In the genomic region with DNA sequence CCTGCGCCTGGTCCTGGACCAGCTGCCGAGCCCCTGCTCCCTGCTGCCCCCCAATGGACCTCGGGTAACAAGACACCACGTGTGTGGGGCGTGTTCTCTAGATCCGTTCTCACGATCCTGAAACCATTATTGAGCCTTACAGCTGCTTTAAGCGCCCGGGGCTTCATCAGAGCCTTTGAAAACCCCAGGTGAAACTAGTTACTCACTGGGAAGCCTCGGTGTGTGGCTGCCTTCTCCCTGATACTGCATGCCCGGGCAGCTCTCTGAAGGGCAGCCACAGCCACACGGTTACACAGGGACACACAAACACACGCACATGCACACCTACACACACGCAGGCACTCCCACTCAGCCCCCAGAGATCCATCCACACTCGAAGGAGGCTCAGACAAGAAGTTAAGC, we compare ENCODE assay signal across 7 cellular contexts. TPM values are rescaled to one million over a fixed set of nuclear protein-coding genes. Genes with fewer than 3 reads are reported as not detected.
A peak's percentile ranks its signal among the peaks of the same experiment; 100 is the strongest.
DNase-seq lines count a peak whose midpoint lies in the region; ATAC-seq and TF ChIP-seq lines count a peak whose summit lies in the region.

No MANE protein-coding gene starts in this region.

- H3K9ac ChIP-seq in ES-I3 (ENCODE audit: low read depth, low read length): peak overlapping the region; percentile 29; the same call in 1 of the 2 replicates

- POLR2A ChIA-PET in activated CD4-positive, alpha-beta memory T cell treated with anti-CD3 and anti-CD28 coated beads, Interleukin-2, amount 10 ng/mL, durations not matched to agents 7 days and 5 days (lab: Charles Lee): interaction anchor here (1.1 kb wide), 1 partner anchor 167 kb away, joined by 3 read pairs; no protein-coding TSS in a partner anchor

- no peak overlapping the region for H3K4me3 Mint-ChIP-seq in activated CD4-positive, alpha-beta memory T cell treated with anti-CD3 and anti-CD28 coated beads, Interleukin-2, amount 10 ng/mL, durations not matched to agents 7 days and 5 days
- peak overlapping the region; percentile 36 for H3K4me3 Mint-ChIP-seq in glutamatergic neuron (ENCODE audit: unreplicated experiment)

- no peaks in the 10 kb centered on the region for H3K9me3 Mint-ChIP-seq in activated CD4-positive, alpha-beta memory T cell treated with anti-CD3 and anti-CD28 coated beads, Interleukin-2, amount 10 ng/mL, durations not matched to agents 7 days and 5 days
- peaks cover 6% of the 10 kb centered on the region for H3K9me3 Mint-ChIP-seq in glutamatergic neuron (ENCODE audit: unreplicated experiment)

- H3K27ac Mint-ChIP-seq in activated CD4-positive, alpha-beta memory T cell treated with anti-CD3 and anti-CD28 coated beads, Interleukin-2, amount 10 ng/mL, durations not matched to agents 7 days and 5 days: no peak overlapping the region
- peak overlapping the region; percentile 4 for H3K27ac Mint-ChIP-seq in glutamatergic neuron (ENCODE audit: unreplicated experiment)

- H3K9me3 ChIP-seq in ES-I3 (ENCODE audit: control insufficient read depth, insufficient read depth, low read length) (no peaks in the 10 kb centered on the region), MG63 (no peaks in the 10 kb centered on the region)

- peaks cover 58% of the 10 kb centered on the region for H3K27me3 Mint-ChIP-seq in activated CD4-positive, alpha-beta memory T cell treated with anti-CD3 and anti-CD28 coated beads, Interleukin-2, amount 10 ng/mL, durations not matched to agents 7 days and 5 days
- H3K27me3 Mint-ChIP-seq in glutamatergic neuron (ENCODE audit: unreplicated experiment): peaks cover 14% of the 10 kb centered on the region

- peak; percentile 80 for ATAC-seq in GM21423 (IDR thresholded peaks at IDR 0.05; ENCODE audit: unreplicated experiment)

- H3K36me3 Mint-ChIP-seq in activated CD4-positive, alpha-beta memory T cell treated with anti-CD3 and anti-CD28 coated beads, Interleukin-2, amount 10 ng/mL, durations not matched to agents 7 days and 5 days (ENCODE audit: low read depth): no peaks in the 10 kb centered on the region
- H3K36me3 Mint-ChIP-seq in glutamatergic neuron (ENCODE audit: unreplicated experiment): no peaks in the 10 kb centered on the region

- DNase-seq in MG63 (peak; percentile 38), glutamatergic neuron (peak; percentile 74), midbrain (lab: John Stamatoyannopoulos, UW) (no peak)
- peak; percentile 46 for DNase-seq in activated CD4-positive, alpha-beta memory T cell treated with anti-CD3 and anti-CD28 coated beads, Interleukin-2, amount 10 ng/mL, durations not matched to agents 7 days and 5 days
- peak; percentile 54 for DNase-seq in stimulated activated CD4-positive, alpha-beta T cell treated with anti-CD3 and anti-CD28 coated beads, Interleukin-1b, Interleukin-23, amount 100 ng/mL, for 48 hours

- peak; percentile 59 for TF ChIP-seq CTCF in glutamatergic neuron (IDR thresholded peaks at IDR 0.05; ENCODE audit: partially characterized antibody, unreplicated experiment)

- H3K4me3 ChIP-seq in MG63: no peak overlapping the region

- H3K27me3 ChIP-seq in MG63: peaks cover 7% of the 10 kb centered on the region; the same call in 1 of the 2 replicates

- H3K36me3 ChIP-seq in ES-I3 (ENCODE audit: insufficient read depth, low read length) (no peaks in the 10 kb centered on the region), MG63 (no peaks in the 10 kb centered on the region)

- peaks cover 26% of the 10 kb centered on the region; the same call in 1 of the 2 replicates for H3K4me1 ChIP-seq in ES-I3 (ENCODE audit: insufficient read depth, low read length)

- peaks cover 9% of the 10 kb centered on the region for H3K4me1 Mint-ChIP-seq in activated CD4-positive, alpha-beta memory T cell treated with anti-CD3 and anti-CD28 coated beads, Interleukin-2, amount 10 ng/mL, durations not matched to agents 7 days and 5 days
- peaks cover 8% of the 10 kb centered on the region for H3K4me1 Mint-ChIP-seq in glutamatergic neuron (ENCODE audit: low read depth, unreplicated experiment)

- CTCF ChIA-PET in activated CD4-positive, alpha-beta memory T cell treated with anti-CD3 and anti-CD28 coated beads, Interleukin-2, amount 10 ng/mL, durations not matched to agents 7 days and 5 days (lab: Charles Lee): interaction anchor here (0.7 to 2.8 kb wide), 13 partner anchors 8 to 168 kb away, joined by 3 to 18 read pairs (median 4); a partner anchor contains a TSS

RNA-seq across cellular contexts. Expression of a gene that starts 5.3 kb away (rescaled TPM):
- 0.59 TPM in 1 of 2 replicates, not detected in the other for total RNA-seq in MG63 (2014; rRNA removed; shearing (Covaris generic); ENCODE audit: low replicate concordance)
- under 1 TPM; 0.13 to 0.70 TPM for total RNA-seq in activated CD4-positive, alpha-beta memory T cell treated with anti-CD3 and anti-CD28 coated beads, Interleukin-2, amount 10 ng/mL, durations not matched to agents 7 days and 5 days
- 54.6 TPM for total RNA-seq in glutamatergic neuron (ENCODE audit: unreplicated experiment)

RNA-seq across cellular contexts. Expression of a gene that starts 10.1 kb away (rescaled TPM):
- total RNA-seq in MG63 (2014; rRNA removed; shearing (Covaris generic); ENCODE audit: low replicate concordance): not detected in 2 replicates
- under 1 TPM; 0.96 to 0.98 TPM for total RNA-seq in activated CD4-positive, alpha-beta memory T cell treated with anti-CD3 and anti-CD28 coated beads, Interleukin-2, amount 10 ng/mL, durations not matched to agents 7 days and 5 days
- 25.7 TPM for total RNA-seq in glutamatergic neuron (ENCODE audit: unreplicated experiment)

RNA-seq across cellular contexts. Expression of a gene that starts 20.9 kb away (rescaled TPM):
- total RNA-seq in MG63 (2014; rRNA removed; shearing (Covaris generic); ENCODE audit: low replicate concordance): 80.9 and 91.4 TPM in 2 replicates
- total RNA-seq in activated CD4-positive, alpha-beta memory T cell treated with anti-CD3 and anti-CD28 coated beads, Interleukin-2, amount 10 ng/mL, durations not matched to agents 7 days and 5 days: 10 to 100 TPM; 56.8 to 58.6 TPM
- 175 TPM for total RNA-seq in glutamatergic neuron (ENCODE audit: unreplicated experiment)

RNA-seq across cellular contexts. Expression of a gene that starts 51.5 kb away (rescaled TPM):
- total RNA-seq in MG63 (2014; rRNA removed; shearing (Covaris generic); ENCODE audit: low replicate concordance): 0.63 TPM in 1 of 2 replicates, not detected in the other
- total RNA-seq in activated CD4-positive, alpha-beta memory T cell treated with anti-CD3 and anti-CD28 coated beads, Interleukin-2, amount 10 ng/mL, durations not matched to agents 7 days and 5 days: 10 to 100 TPM; 82.9 to 85.1 TPM
- 47.5 TPM for total RNA-seq in glutamatergic neuron (ENCODE audit: unreplicated experiment)

Comparison
In these comparisons a context has a peak if more than half of its experiments do, and no peak if none do; other contexts are left out.
1. RNA of a gene that starts 5.3 kb away (total RNA-seq): 54.6 TPM in glutamatergic neuron (single experiment); 0.13 to 0.70 TPM in activated CD4-positive, alpha-beta memory T cell treated with anti-CD3 and anti-CD28 coated beads, Interleukin-2, amount 10 ng/mL, durations not matched to agents 7 days and 5 days and 0.59 TPM in MG63; every median in the first group is over 10 times any median in the second.
2. RNA of a gene that starts 10.1 kb away (total RNA-seq): 25.7 TPM in glutamatergic neuron (single experiment); 0.96 to 0.98 TPM in activated CD4-positive, alpha-beta memory T cell treated with anti-CD3 and anti-CD28 coated beads, Interleukin-2, amount 10 ng/mL, durations not matched to agents 7 days and 5 days and not detected in MG63; every median in the first group is over 10 times any median in the second.